ENCODE assay signal across 9 cellular contexts in genomic region chr2:146604521-146604920, GRCh38.
"Had no signal": no experiment of that assay in that cellular context is flagged by ENCODE, and none has a peak within 500 bp of the region (broad histone marks: within the 10 kb centered on the region; RNA-seq: fewer than 3 reads in every experiment).

No MANE protein-coding gene starts in this region.

- H3K9me3 Mint-ChIP-seq: HFFc6 had no signal

- ATAC-seq: HCT116, HepG2 had no signal

- H3K27ac ChIP-seq: GM23248, HL-60 had no signal

- DNase-seq: GM23248, GOT3, H7, HFFc6 had no signal

- H3K27me3 Mint-ChIP-seq: IgD-negative memory B cell had no signal

- H3K4me1 Mint-ChIP-seq: IgD-negative memory B cell had no signal

- H3K9ac ChIP-seq: GM23248 had no signal

- H3K9me3 ChIP-seq: HAP-1 had no signal

- H3K36me3 Mint-ChIP-seq: IgD-negative memory B cell had no signal

- H3K27ac Mint-ChIP-seq: HFFc6, IgD-negative memory B cell had no signal

- H3K4me3 ChIP-seq: GM23248, HAP-1 had no signal

- H3K36me3 ChIP-seq: HAP-1 had no signal

- H3K4me3 Mint-ChIP-seq: HFFc6, IgD-negative memory B cell had no signal

- H2AFZ ChIP-seq: GM23248 had no signal
